Comparison of ENCODE assay signal across 1 cellular context in the genomic region with DNA sequence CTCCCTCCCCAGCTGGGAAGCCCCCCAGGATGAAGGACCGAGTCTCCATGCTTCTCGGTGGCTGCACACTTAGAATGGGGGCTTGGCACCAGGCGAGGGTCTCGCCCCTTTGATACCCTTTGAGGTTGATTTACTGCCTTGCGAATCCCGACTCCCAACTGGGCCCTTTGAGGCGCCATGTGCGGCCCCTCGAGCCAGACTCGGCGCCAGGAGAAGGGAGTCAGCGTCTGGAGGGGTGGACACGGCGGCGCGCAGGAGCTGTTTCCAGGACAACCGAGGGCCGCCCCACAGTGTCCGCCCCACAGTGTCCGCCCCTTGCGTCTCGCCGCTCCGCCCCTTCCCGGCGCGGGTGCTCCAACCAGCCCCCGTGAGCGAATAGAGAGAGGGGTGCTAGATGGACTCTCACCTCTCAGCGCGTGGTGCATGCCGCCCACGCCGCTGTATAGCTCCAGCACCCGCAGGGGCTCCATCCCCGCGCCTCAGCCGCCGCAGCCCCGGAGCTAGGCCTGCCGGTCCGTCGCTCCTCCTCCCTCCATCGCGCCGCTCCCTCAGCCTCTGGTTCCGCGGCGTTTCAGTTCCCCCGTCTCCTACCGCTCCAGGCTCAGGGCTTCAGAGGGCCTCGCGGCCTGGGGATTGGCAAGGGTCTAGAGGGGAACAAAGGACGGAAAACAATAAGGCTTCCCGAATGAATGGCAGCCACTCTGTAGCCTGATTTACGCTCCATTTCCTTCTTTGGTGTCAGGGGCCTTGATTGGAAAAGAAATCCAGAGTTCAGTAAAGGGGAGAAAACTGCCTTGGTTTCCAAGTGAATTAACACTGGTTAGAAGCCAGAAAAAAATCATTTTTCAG.
TF ChIP-seq lines count a peak whose summit lies in the region.

A gene with protein sequence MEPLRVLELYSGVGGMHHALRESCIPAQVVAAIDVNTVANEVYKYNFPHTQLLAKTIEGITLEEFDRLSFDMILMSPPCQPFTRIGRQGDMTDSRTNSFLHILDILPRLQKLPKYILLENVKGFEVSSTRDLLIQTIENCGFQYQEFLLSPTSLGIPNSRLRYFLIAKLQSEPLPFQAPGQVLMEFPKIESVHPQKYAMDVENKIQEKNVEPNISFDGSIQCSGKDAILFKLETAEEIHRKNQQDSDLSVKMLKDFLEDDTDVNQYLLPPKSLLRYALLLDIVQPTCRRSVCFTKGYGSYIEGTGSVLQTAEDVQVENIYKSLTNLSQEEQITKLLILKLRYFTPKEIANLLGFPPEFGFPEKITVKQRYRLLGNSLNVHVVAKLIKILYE (minus strand): TSS at position 508 of the 849 bp plus-strand sequence. CDS start 38 bp downstream, at position 470.

TF ChIP-seq in GM23338, 12 proteins besides CTCF, POLR2A, EP300 and RAD21 (continued from another document):
- TF ChIP-seq, protein P1, sequence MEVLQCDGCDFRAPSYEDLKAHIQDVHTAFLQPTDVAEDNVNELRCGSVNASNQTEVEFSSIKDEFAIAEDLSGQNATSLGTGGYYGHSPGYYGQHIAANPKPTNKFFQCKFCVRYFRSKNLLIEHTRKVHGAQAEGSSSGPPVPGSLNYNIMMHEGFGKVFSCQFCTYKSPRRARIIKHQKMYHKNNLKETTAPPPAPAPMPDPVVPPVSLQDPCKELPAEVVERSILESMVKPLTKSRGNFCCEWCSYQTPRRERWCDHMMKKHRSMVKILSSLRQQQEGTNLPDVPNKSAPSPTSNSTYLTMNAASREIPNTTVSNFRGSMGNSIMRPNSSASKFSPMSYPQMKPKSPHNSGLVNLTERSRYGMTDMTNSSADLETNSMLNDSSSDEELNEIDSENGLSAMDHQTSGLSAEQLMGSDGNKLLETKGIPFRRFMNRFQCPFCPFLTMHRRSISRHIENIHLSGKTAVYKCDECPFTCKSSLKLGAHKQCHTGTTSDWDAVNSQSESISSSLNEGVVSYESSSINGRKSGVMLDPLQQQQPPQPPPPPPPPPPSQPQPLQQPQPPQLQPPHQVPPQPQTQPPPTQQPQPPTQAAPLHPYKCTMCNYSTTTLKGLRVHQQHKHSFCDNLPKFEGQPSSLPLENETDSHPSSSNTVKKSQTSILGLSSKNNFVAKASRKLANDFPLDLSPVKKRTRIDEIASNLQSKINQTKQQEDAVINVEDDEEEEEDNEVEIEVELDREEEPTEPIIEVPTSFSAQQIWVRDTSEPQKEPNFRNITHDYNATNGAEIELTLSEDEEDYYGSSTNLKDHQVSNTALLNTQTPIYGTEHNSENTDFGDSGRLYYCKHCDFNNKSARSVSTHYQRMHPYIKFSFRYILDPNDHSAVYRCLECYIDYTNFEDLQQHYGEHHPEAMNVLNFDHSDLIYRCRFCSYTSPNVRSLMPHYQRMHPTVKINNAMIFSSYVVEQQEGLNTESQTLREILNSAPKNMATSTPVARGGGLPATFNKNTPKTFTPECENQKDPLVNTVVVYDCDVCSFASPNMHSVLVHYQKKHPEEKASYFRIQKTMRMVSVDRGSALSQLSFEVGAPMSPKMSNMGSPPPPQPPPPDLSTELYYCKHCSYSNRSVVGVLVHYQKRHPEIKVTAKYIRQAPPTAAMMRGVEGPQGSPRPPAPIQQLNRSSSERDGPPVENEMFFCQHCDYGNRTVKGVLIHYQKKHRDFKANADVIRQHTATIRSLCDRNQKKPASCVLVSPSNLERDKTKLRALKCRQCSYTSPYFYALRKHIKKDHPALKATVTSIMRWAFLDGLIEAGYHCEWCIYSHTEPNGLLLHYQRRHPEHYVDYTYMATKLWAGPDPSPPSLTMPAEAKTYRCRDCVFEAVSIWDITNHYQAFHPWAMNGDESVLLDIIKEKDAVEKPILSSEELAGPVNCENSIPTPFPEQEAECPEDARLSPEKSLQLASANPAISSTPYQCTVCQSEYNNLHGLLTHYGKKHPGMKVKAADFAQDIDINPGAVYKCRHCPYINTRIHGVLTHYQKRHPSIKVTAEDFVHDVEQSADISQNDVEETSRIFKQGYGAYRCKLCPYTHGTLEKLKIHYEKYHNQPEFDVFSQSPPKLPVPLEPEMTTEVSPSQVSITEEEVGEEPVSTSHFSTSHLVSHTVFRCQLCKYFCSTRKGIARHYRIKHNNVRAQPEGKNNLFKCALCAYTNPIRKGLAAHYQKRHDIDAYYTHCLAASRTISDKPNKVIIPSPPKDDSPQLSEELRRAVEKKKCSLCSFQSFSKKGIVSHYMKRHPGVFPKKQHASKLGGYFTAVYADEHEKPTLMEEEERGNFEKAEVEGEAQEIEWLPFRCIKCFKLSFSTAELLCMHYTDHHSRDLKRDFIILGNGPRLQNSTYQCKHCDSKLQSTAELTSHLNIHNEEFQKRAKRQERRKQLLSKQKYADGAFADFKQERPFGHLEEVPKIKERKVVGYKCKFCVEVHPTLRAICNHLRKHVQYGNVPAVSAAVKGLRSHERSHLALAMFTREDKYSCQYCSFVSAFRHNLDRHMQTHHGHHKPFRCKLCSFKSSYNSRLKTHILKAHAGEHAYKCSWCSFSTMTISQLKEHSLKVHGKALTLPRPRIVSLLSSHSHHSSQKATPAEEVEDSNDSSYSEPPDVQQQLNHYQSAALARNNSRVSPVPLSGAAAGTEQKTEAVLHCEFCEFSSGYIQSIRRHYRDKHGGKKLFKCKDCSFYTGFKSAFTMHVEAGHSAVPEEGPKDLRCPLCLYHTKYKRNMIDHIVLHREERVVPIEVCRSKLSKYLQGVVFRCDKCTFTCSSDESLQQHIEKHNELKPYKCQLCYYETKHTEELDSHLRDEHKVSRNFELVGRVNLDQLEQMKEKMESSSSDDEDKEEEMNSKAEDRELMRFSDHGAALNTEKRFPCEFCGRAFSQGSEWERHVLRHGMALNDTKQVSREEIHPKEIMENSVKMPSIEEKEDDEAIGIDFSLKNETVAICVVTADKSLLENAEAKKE (CRISPR knock-in tag; IDR thresholded peaks at IDR 0.05) = 0 out of 2 replicates have a peak, but pooled peaks have one; percentile 6
- TF ChIP-seq NANOG (IDR thresholded peaks at IDR 0.05; ENCODE audit: borderline replicate concordance) = no peak
